8 cellular contexts compared by ENCODE assay signal in genomic region chr11:121023848-121024751, GRCh38. TPM values are rescaled to one million over a fixed set of nuclear protein-coding genes. Genes with fewer than 3 reads are reported as not detected.
DNase-seq lines count a peak whose midpoint lies in the region; ATAC-seq and TF ChIP-seq lines count a peak whose summit lies in the region.

TSS of gene TBCEL (plus strand) at chr11:121024102. CDS start at chr11:121045691, 21,589 bp downstream.

- peak within 1 kb of the TSS; percentile 86 for H3K4me3 Mint-ChIP-seq in chondrocyte (ENCODE audit: unreplicated experiment)

- peaks cover 21% of the 10 kb centered on the region for H3K4me1 Mint-ChIP-seq in chondrocyte (ENCODE audit: low read depth)

- no peaks in the 10 kb centered on the region for H3K9me3 Mint-ChIP-seq in chondrocyte (ENCODE audit: low read depth)

- H3K36me3 Mint-ChIP-seq in chondrocyte (ENCODE audit: low read depth): no peaks in the 10 kb centered on the region

- peaks cover 4% of the 10 kb centered on the region for H3K27me3 Mint-ChIP-seq in chondrocyte (ENCODE audit: low read depth)

- TF ChIP-seq CTCF in chondrocyte (IDR thresholded peaks at IDR 0.05): no peak

- peak; percentile 93 for DNase-seq in AG08395 (ENCODE audit: low spot score)
- DNase-seq in NCI-H2227 treated with DMSO at 0.1 percent for 48 hours (lab: John Stamatoyannopoulos, UW): peak; percentile 55
- DNase-seq in activated CD4-positive, alpha-beta T cell treated with anti-CD3 and anti-CD28 coated beads for 1 hour: peak; percentile 75
- DNase-seq in chondrocyte (ENCODE audit: low spot score): peak; percentile 96
- DNase-seq in kidney tubule cell (ENCODE audit: low spot score): peak; percentile 80
- DNase-seq in stimulated activated CD4-positive, alpha-beta T cell treated with anti-CD3 and anti-CD28 coated beads, Interleukin-1b, Interleukin-23, amount 100 ng/mL, for 4 hours (ENCODE audit: low read depth in 2 of 2): peak; percentile 67 to 81

- peak within 1 kb of the TSS; percentile 76 for H3K27ac Mint-ChIP-seq in chondrocyte (ENCODE audit: unreplicated experiment)

- peak; percentile 85 for ATAC-seq in GM18873 (IDR thresholded peaks at IDR 0.05; ENCODE audit: low FRiP score, unreplicated experiment)
- peak; percentile 89 for ATAC-seq in HG03139 (IDR thresholded peaks at IDR 0.05; ENCODE audit: unreplicated experiment)

RNA-seq across cellular contexts. Expression of gene TBCEL, which starts in this region (rescaled TPM):
- total RNA-seq in chondrocyte: 29.6 to 34.4 TPM (median 31.1 TPM) in 3 replicates

Comparison
In these comparisons a context has a peak if more than half of its experiments do, and no peak if none do; other contexts are left out.
1. Peak in every context shown above with its lines: DNase-seq and ATAC-seq.